In genomic region chrX:18887821-18888205, GRCh38 we compare ENCODE assay signal across 12 cellular contexts.
DNase-seq lines count a peak whose midpoint lies in the region; ATAC-seq, FAIRE-seq and TF ChIP-seq lines count a peak whose summit lies in the region.
"Had no signal": no experiment of that assay in that cellular context is flagged by ENCODE, and none has a peak within 500 bp of the region (broad histone marks: within the 10 kb centered on the region; RNA-seq: fewer than 3 reads in every experiment).

No MANE protein-coding gene starts in this region.

- TF ChIP-seq CTCF in left lung (IDR thresholded peaks at IDR 0.05): no peak

- peak; percentile 0 for ATAC-seq in left lung
- ATAC-seq in stimulated activated effector memory CD8-positive, alpha-beta T cell treated with anti-CD3 and anti-CD28 coated beads, Interleukin-12 subunit alpha, Interleukin-12 subunit beta, amount 100 ng/mL, for 72 hours: no peak

- TF ChIP-seq POLR2A in GM12892 (IDR thresholded peaks at IDR 0.05; ENCODE audit: low read depth, low read length): no peak

- H3K4me1 ChIP-seq in SJCRH30 (peaks cover 10% of the 10 kb centered on the region), left lung (peaks cover 3 to 17% of the 10 kb centered on the region in 2 donors)

- DNase-seq in DMS79 treated with DMSO at 0.1 percent for 48 hours (lab: John Stamatoyannopoulos, UW) (peak; percentile 7), SJCRH30 (peak; percentile 73 to 87), left lung (no peak), NCI-H1436 treated with DMSO at 0.1 percent for 48 hours (lab: John Stamatoyannopoulos, UW) (no peak), GM12892 (ENCODE audit: insufficient read length) (no peak), islet precursor cell (no peak)
- no peak for DNase-seq in stimulated activated effector memory CD8-positive, alpha-beta T cell treated with anti-CD3 and anti-CD28 coated beads, Interleukin-12 subunit alpha, Interleukin-12 subunit beta, amount 100 ng/mL, for 72 hours (ENCODE audit: low spot score in 2 of 2)
- no peak for DNase-seq in activated T-helper 2 cell treated with anti-CD3 and anti-CD28 coated beads, Interferon-gamma antibody, Interleukin-2, Interleukin-4, amounts not matched to agents 10 μg/mL and 5 μg/mL and 100 μg/mL, durations not matched to agents 14 hours and 24 hours and 36 hours (ENCODE audit: low spot score)
- DNase-seq: KG1; stimulated activated CD4-positive, alpha-beta T cell treated with anti-CD3 and anti-CD28 coated beads, Interleukin-12 subunit alpha, Interleukin-12 subunit beta, amount 100 ng/mL, for 4 hours had no signal

- H3K27ac Mint-ChIP-seq in stimulated activated effector memory CD8-positive, alpha-beta T cell treated with anti-CD3 and anti-CD28 coated beads, Interleukin-12 subunit alpha, Interleukin-12 subunit beta, amount 100 ng/mL, for 72 hours: peak overlapping the region; percentile 97
- H3K27ac Mint-ChIP-seq in activated T-helper 2 cell treated with anti-CD3 and anti-CD28 coated beads, Interferon-gamma antibody, Interleukin-2, Interleukin-4, amounts not matched to agents 10 μg/mL and 5 μg/mL and 100 μg/mL, durations not matched to agents 14 hours and 24 hours and 36 hours: no peak overlapping the region
- H3K27ac Mint-ChIP-seq: endodermal cell had no signal

- H3K27ac ChIP-seq in SJCRH30: peak overlapping the region; percentile 92
- peak overlapping the region; percentile 84 to 86 for H3K27ac ChIP-seq in left lung

- H3K4me1 Mint-ChIP-seq in stimulated activated effector memory CD8-positive, alpha-beta T cell treated with anti-CD3 and anti-CD28 coated beads, Interleukin-12 subunit alpha, Interleukin-12 subunit beta, amount 100 ng/mL, for 72 hours: peaks cover 26% of the 10 kb centered on the region
- peaks cover 18% of the 10 kb centered on the region for H3K4me1 Mint-ChIP-seq in activated T-helper 2 cell treated with anti-CD3 and anti-CD28 coated beads, Interferon-gamma antibody, Interleukin-2, Interleukin-4, amounts not matched to agents 10 μg/mL and 5 μg/mL and 100 μg/mL, durations not matched to agents 14 hours and 24 hours and 36 hours (ENCODE audit: low read depth)

- no peaks in the 10 kb centered on the region for H3K36me3 Mint-ChIP-seq in stimulated activated effector memory CD8-positive, alpha-beta T cell treated with anti-CD3 and anti-CD28 coated beads, Interleukin-12 subunit alpha, Interleukin-12 subunit beta, amount 100 ng/mL, for 72 hours
- H3K36me3 Mint-ChIP-seq in activated T-helper 2 cell treated with anti-CD3 and anti-CD28 coated beads, Interferon-gamma antibody, Interleukin-2, Interleukin-4, amounts not matched to agents 10 μg/mL and 5 μg/mL and 100 μg/mL, durations not matched to agents 14 hours and 24 hours and 36 hours (ENCODE audit: low read depth): no peaks in the 10 kb centered on the region

- H3K4me3 ChIP-seq in SJCRH30 (peak overlapping the region; percentile 57), left lung (no peak overlapping the region)

- H3K36me3 ChIP-seq in SJCRH30 (no peaks in the 10 kb centered on the region), left lung (peaks cover 0 to 15% of the 10 kb centered on the region in 2 donors)

- no peak overlapping the region for H3K4me3 Mint-ChIP-seq in stimulated activated effector memory CD8-positive, alpha-beta T cell treated with anti-CD3 and anti-CD28 coated beads, Interleukin-12 subunit alpha, Interleukin-12 subunit beta, amount 100 ng/mL, for 72 hours
- H3K4me3 Mint-ChIP-seq in activated T-helper 2 cell treated with anti-CD3 and anti-CD28 coated beads, Interferon-gamma antibody, Interleukin-2, Interleukin-4, amounts not matched to agents 10 μg/mL and 5 μg/mL and 100 μg/mL, durations not matched to agents 14 hours and 24 hours and 36 hours (ENCODE audit: low read depth): no peak overlapping the region

- FAIRE-seq in GM12892 (lab: Jason Lieb, UNC): no peak
- FAIRE-seq: astrocyte had no signal

- no peaks in the 10 kb centered on the region for H3K9me3 Mint-ChIP-seq in stimulated activated effector memory CD8-positive, alpha-beta T cell treated with anti-CD3 and anti-CD28 coated beads, Interleukin-12 subunit alpha, Interleukin-12 subunit beta, amount 100 ng/mL, for 72 hours
- no peaks in the 10 kb centered on the region for H3K9me3 Mint-ChIP-seq in activated T-helper 2 cell treated with anti-CD3 and anti-CD28 coated beads, Interferon-gamma antibody, Interleukin-2, Interleukin-4, amounts not matched to agents 10 μg/mL and 5 μg/mL and 100 μg/mL, durations not matched to agents 14 hours and 24 hours and 36 hours

- H3K9me3 ChIP-seq in SJCRH30 (replicated peaks): no peaks in the 10 kb centered on the region
- H3K9me3 ChIP-seq in left lung: no peaks in the 10 kb centered on the region

- intact Hi-C loops in left lung (cut with DNase I): no loop called here
- intact Hi-C loops in activated T-helper 2 cell treated with anti-CD3 and anti-CD28 coated beads, Interferon-gamma antibody, Interleukin-2, Interleukin-4, amounts not matched to agents 10 μg/mL and 5 μg/mL and 100 μg/mL, durations not matched to agents 14 hours and 24 hours and 36 hours (cut with micrococcal nuclease): loop anchor here (2.0 to 10.0 kb wide), 3 partner anchors 213 to 463 kb away; partner anchors contain the start of genes CDKL5 and RS1

- H3K27me3 Mint-ChIP-seq in activated T-helper 2 cell treated with anti-CD3 and anti-CD28 coated beads, Interferon-gamma antibody, Interleukin-2, Interleukin-4, amounts not matched to agents 10 μg/mL and 5 μg/mL and 100 μg/mL, durations not matched to agents 14 hours and 24 hours and 36 hours (ENCODE audit: low read depth): no peaks in the 10 kb centered on the region

- H3K27me3 ChIP-seq in SJCRH30: no peaks in the 10 kb centered on the region
- no peaks in the 10 kb centered on the region for H3K27me3 ChIP-seq in left lung

Comparison
In these comparisons a context has a peak if more than half of its experiments do, and no peak if none do; other contexts are left out.
1. DNase-seq: peak in DMS79 treated with DMSO at 0.1 percent for 48 hours (single experiment) and SJCRH30 (2 of 2); none in left lung (0 of 2), stimulated activated effector memory CD8-positive, alpha-beta T cell treated with anti-CD3 and anti-CD28 coated beads, Interleukin-12 subunit alpha, Interleukin-12 subunit beta, amount 100 ng/mL, for 72 hours (0 of 2), NCI-H1436 treated with DMSO at 0.1 percent for 48 hours (single experiment), GM12892 (single experiment), activated T-helper 2 cell treated with anti-CD3 and anti-CD28 coated beads, Interferon-gamma antibody, Interleukin-2, Interleukin-4, amounts not matched to agents 10 μg/mL and 5 μg/mL and 100 μg/mL, durations not matched to agents 14 hours and 24 hours and 36 hours (single experiment) and islet precursor cell (single experiment).